In genomic region chr4:183588169-183588675, GRCh38 we compare ENCODE assay signal across 11 cellular contexts.
DNase-seq lines count a peak whose midpoint lies in the region; ATAC-seq and TF ChIP-seq lines count a peak whose summit lies in the region.
"Had no signal": no experiment of that assay in that cellular context is flagged by ENCODE, and none has a peak within 500 bp of the region (broad histone marks: within the 10 kb centered on the region; RNA-seq: fewer than 3 reads in every experiment).

No MANE protein-coding gene starts in this region.

- DNase-seq in AG09319 (ENCODE audit: extremely low read depth, low read depth) (peak; percentile 5), NCI-H526 treated with DMSO at 0.1 percent for 48 hours (lab: John Stamatoyannopoulos, UW) (peak; percentile 26), foreskin melanocyte (peak; percentile 77), pons (ENCODE audit: low spot score) (peak; percentile 12), cortex of kidney (lab: John Stamatoyannopoulos, UW) (no peak), NCI-H1694 treated with DMSO at 0.1 percent for 48 hours (lab: John Stamatoyannopoulos, UW) (no peak)
- DNase-seq: activated CD4-positive, alpha-beta memory T cell treated with anti-CD3 and anti-CD28 coated beads for 36 hours; KBM-7; stimulated activated CD4-positive, alpha-beta T cell treated with anti-CD3 and anti-CD28 coated beads, Interleukin-1b, Interleukin-23, amount 100 ng/mL, for 48 hours had no signal

- TF ChIP-seq CTCF in AG09319 (IDR thresholded peaks at IDR 0.05; ENCODE audit: low read depth, low read length), result no peak

- ATAC-seq in HG02970 (IDR thresholded peaks at IDR 0.05; ENCODE audit: low FRiP score, unreplicated experiment) (no peak), HG03521 (IDR thresholded peaks at IDR 0.05; ENCODE audit: unreplicated experiment) (no peak)

Comparison
In these comparisons a context has a peak if more than half of its experiments do, and no peak if none do; other contexts are left out.
1. DNase-seq: peak in AG09319 (single experiment), NCI-H526 treated with DMSO at 0.1 percent for 48 hours (single experiment), foreskin melanocyte (single experiment) and pons (single experiment); none in cortex of kidney (single experiment) and NCI-H1694 treated with DMSO at 0.1 percent for 48 hours (single experiment).